1 cellular context compared by ENCODE assay signal in the genomic region with DNA sequence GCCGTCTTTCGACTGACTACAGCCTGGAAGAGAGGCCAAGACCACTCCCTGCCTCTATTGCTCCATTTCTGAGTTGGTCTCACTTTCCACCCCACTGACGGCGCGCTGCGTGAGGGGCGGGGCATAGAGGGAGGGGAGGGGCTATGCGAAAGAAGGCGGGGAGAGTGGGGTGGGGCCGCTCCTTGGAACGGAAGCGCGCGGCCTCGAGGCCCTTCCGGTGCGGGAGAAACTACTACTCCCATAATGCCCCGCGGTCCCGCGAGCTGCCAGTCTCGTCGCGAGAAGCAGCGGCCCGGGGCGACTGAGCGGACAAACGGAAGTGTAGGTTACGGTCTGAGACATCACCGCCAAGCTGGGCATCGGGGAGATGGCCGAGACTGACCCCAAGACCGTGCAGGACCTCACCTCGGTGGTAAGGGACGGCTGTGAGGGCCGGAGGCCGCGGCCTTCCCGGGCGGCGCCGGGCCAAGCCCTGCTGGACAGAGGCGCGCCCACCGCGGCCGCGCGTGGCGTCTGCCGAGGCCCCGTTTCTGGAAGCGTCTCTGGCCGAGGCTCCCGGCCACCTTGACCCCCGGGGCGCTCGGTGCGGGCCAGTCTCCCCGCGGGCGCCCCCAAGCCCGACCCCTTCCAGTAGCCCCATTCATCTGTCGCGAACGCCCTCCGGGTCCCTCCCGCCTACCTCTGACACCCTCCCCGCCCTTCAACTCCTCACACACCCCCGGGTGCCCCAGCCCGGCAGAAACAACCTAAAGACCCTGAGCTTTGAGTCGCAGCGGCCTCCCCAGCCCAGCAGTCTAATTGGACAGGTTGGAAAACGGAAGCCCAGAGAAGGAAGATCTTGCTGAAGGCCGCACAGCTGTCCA.
TF ChIP-seq lines count a peak whose summit lies in the region.

HSBP1 (plus strand) TSS at position 269 of the 863 bp plus-strand sequence; CDS start at position 368, 99 bp downstream.

TF ChIP-seq in K562, 482 proteins besides CTCF, POLR2A, EP300 and RAD21 (continued from another document and continues in another):
- TF ChIP-seq, protein P1, sequence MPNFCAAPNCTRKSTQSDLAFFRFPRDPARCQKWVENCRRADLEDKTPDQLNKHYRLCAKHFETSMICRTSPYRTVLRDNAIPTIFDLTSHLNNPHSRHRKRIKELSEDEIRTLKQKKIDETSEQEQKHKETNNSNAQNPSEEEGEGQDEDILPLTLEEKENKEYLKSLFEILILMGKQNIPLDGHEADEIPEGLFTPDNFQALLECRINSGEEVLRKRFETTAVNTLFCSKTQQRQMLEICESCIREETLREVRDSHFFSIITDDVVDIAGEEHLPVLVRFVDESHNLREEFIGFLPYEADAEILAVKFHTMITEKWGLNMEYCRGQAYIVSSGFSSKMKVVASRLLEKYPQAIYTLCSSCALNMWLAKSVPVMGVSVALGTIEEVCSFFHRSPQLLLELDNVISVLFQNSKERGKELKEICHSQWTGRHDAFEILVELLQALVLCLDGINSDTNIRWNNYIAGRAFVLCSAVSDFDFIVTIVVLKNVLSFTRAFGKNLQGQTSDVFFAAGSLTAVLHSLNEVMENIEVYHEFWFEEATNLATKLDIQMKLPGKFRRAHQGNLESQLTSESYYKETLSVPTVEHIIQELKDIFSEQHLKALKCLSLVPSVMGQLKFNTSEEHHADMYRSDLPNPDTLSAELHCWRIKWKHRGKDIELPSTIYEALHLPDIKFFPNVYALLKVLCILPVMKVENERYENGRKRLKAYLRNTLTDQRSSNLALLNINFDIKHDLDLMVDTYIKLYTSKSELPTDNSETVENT (CRISPR knock-in tag; IDR thresholded peaks at IDR 0.05), result peak; percentile 79; the same call in 1 of the 2 replicates
- peak; percentile 30; the same call in 1 of the 2 replicates for TF ChIP-seq BRD4 (IDR thresholded peaks at IDR 0.05)
- no peak for TF ChIP-seq NFYB (IDR thresholded peaks at IDR 0.05; ENCODE audit: extremely low read depth, insufficient read length)
- TF ChIP-seq ZEB2 (IDR thresholded peaks at IDR 0.05), result no peak
- TF ChIP-seq YY1 (IDR thresholded peaks at IDR 0.05; ENCODE audit: borderline replicate concordance in 1 of 3, control insufficient read depth in 1 of 3, extremely low read depth in 1 of 3, insufficient read depth in 3 of 3, insufficient read length in 1 of 3, insufficient replicate concordance in 2 of 3, low read depth in 1 of 3, low read length in 2 of 3), result peak in 1 of 3 experiments; percentile 52
- no peak for TF ChIP-seq ZNF311 (CRISPR knock-in tag; IDR thresholded peaks at IDR 0.05)
- TF ChIP-seq ZNF121 (CRISPR knock-in tag; conservative IDR thresholded peaks at IDR 0.05), result no peak
- peak; percentile 57; the same call in 1 of the 2 replicates for TF ChIP-seq EP400 (IDR thresholded peaks at IDR 0.05)
- no peak for TF ChIP-seq SAFB (IDR thresholded peaks at IDR 0.05; ENCODE audit: borderline replicate concordance, low read depth, low read length)
- no peak for TF ChIP-seq ZBTB2 (IDR thresholded peaks at IDR 0.05)
- TF ChIP-seq, protein P2, sequence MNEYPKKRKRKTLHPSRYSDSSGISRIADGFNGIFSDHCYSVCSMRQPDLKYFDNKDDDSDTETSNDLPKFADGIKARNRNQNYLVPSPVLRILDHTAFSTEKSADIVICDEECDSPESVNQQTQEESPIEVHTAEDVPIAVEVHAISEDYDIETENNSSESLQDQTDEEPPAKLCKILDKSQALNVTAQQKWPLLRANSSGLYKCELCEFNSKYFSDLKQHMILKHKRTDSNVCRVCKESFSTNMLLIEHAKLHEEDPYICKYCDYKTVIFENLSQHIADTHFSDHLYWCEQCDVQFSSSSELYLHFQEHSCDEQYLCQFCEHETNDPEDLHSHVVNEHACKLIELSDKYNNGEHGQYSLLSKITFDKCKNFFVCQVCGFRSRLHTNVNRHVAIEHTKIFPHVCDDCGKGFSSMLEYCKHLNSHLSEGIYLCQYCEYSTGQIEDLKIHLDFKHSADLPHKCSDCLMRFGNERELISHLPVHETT (CRISPR knock-in tag; conservative IDR thresholded peaks at IDR 0.05 in 1 of 2, IDR thresholded peaks at IDR 0.05 in 1 of 2), result peak in 1 of 2 experiments; percentile 88; a peak in 2 of 4 replicates
- peak; percentile 97 for TF ChIP-seq GABPA (tag; conservative IDR thresholded peaks at IDR 0.05; ENCODE audit: low read depth)
- TF ChIP-seq, protein P3, sequence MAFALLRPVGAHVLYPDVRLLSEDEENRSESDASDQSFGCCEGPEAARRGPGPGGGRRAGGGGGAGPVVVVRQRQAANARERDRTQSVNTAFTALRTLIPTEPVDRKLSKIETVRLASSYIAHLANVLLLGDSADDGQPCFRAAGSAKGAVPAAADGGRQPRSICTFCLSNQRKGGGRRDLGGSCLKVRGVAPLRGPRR (CRISPR knock-in tag; IDR thresholded peaks at IDR 0.05), result no peak
- no peak for TF ChIP-seq ZNF584 (CRISPR knock-in tag; IDR thresholded peaks at IDR 0.05; ENCODE audit: low read depth)
- no peak for TF ChIP-seq FOS (IDR thresholded peaks at IDR 0.05; ENCODE audit: extremely low read depth, insufficient read length)
- no peak for TF ChIP-seq MEF2A (IDR thresholded peaks at IDR 0.05; ENCODE audit: control insufficient read depth, low read depth, low read length)
- TF ChIP-seq, protein P4, sequence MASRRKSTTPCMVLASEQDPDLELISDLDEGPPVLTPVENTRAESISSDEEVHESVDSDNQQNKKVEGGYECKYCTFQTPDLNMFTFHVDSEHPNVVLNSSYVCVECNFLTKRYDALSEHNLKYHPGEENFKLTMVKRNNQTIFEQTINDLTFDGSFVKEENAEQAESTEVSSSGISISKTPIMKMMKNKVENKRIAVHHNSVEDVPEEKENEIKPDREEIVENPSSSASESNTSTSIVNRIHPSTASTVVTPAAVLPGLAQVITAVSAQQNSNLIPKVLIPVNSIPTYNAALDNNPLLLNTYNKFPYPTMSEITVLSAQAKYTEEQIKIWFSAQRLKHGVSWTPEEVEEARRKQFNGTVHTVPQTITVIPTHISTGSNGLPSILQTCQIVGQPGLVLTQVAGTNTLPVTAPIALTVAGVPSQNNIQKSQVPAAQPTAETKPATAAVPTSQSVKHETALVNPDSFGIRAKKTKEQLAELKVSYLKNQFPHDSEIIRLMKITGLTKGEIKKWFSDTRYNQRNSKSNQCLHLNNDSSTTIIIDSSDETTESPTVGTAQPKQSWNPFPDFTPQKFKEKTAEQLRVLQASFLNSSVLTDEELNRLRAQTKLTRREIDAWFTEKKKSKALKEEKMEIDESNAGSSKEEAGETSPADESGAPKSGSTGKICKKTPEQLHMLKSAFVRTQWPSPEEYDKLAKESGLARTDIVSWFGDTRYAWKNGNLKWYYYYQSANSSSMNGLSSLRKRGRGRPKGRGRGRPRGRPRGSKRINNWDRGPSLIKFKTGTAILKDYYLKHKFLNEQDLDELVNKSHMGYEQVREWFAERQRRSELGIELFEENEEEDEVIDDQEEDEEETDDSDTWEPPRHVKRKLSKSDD (conservative IDR thresholded peaks at IDR 0.05; ENCODE audit: low read length), result peak; percentile 82
- no peak for TF ChIP-seq ZNF57 (CRISPR knock-in tag; IDR thresholded peaks at IDR 0.05)
- no peak for TF ChIP-seq HOMEZ (CRISPR knock-in tag; IDR thresholded peaks at IDR 0.05)
- TF ChIP-seq ZBTB40 (IDR thresholded peaks at IDR 0.05), result peak; percentile 95
- no peak for TF ChIP-seq ZBTB40 (CRISPR knock-in tag; IDR thresholded peaks at IDR 0.05)
- no peak for TF ChIP-seq ZNF134 (CRISPR knock-in tag; conservative IDR thresholded peaks at IDR 0.05)
- TF ChIP-seq ZNF175 (CRISPR knock-in tag; IDR thresholded peaks at IDR 0.05; ENCODE audit: low read depth), result no peak
- TF ChIP-seq, protein P5, sequence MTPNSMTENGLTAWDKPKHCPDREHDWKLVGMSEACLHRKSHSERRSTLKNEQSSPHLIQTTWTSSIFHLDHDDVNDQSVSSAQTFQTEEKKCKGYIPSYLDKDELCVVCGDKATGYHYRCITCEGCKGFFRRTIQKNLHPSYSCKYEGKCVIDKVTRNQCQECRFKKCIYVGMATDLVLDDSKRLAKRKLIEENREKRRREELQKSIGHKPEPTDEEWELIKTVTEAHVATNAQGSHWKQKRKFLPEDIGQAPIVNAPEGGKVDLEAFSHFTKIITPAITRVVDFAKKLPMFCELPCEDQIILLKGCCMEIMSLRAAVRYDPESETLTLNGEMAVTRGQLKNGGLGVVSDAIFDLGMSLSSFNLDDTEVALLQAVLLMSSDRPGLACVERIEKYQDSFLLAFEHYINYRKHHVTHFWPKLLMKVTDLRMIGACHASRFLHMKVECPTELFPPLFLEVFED (CRISPR knock-in tag; conservative IDR thresholded peaks at IDR 0.05), result no peak
- TF ChIP-seq NCOR1 (IDR thresholded peaks at IDR 0.05), result no peak
- no peak for TF ChIP-seq HDAC8 (tag; IDR thresholded peaks at IDR 0.05)
- no peak for TF ChIP-seq USF1 (CRISPR knock-in tag; IDR thresholded peaks at IDR 0.05)
